8 cellular contexts compared by ENCODE assay signal in genomic region chr4:74038161-74039064, GRCh38. TPM values are rescaled to one million over a fixed set of nuclear protein-coding genes. Genes with fewer than 3 reads are reported as not detected.
DNase-seq lines count a peak whose midpoint lies in the region; TF ChIP-seq lines count a peak whose summit lies in the region.

CXCL3 (minus strand) TSS chr4:74038689; CDS start chr4:74038611, 78 bp downstream.

- H2AFZ ChIP-seq in hepatocyte (peak within 1 kb of the TSS; percentile 89), OCI-LY7 (ENCODE audit: low read length) (no peak within 1 kb of the TSS)

- intact Hi-C loops in posterior vena cava (cut with DNase I) (loop anchor here in 1 of 2 donors (5.0 kb wide), 1 partner anchor 251 kb away; no protein-coding TSS in a partner anchor), OCI-LY7 (cut with micrococcal nuclease; ENCODE audit: unreplicated experiment) (no loop called here)

- POLR2A ChIA-PET in activated CD4-positive, alpha-beta T cell treated with anti-CD3 and anti-CD28 coated beads, Interleukin-2, amount 10 ng/mL, durations not matched to agents 7 days and 5 days (lab: Charles Lee) = no interaction called here
- POLR2A ChIA-PET in HEK293T (lab: Yijun Ruan, JAX) = interaction anchor here (1.4 to 2.5 kb wide), 3 partner anchors 10 to 370 kb away, joined by 3 to 12 read pairs (median 3); partner anchors contain the start of gene CXCL2
- POLR2A ChIA-PET in OCI-LY7 (lab: Charles Lee) = no interaction called here

- H4K20me1 ChIP-seq in hepatocyte (ENCODE audit: insufficient read depth, poor library complexity, severe bottlenecking) (no peaks in the 10 kb centered on the region), OCI-LY7 (ENCODE audit: insufficient read depth, low read length) (no peaks in the 10 kb centered on the region)

- in situ Hi-C loops in astrocyte of the spinal cord (cut with HindIII; ENCODE audit: low sequenced_read_pairs) = no loop called here

- peaks cover 48% of the 10 kb centered on the region for H3K27me3 Mint-ChIP-seq in activated CD4-positive, alpha-beta T cell treated with anti-CD3 and anti-CD28 coated beads, Interleukin-2, amount 10 ng/mL, durations not matched to agents 7 days and 5 days

- 1% methylated on average over 55 of the region's 71 CpGs for WGBS in hepatocyte (ENCODE audit: low lambda C conversion rate, missing lambda C conversion rate)

- H3K27ac Mint-ChIP-seq in activated CD4-positive, alpha-beta T cell treated with anti-CD3 and anti-CD28 coated beads, Interleukin-2, amount 10 ng/mL, durations not matched to agents 7 days and 5 days = no peak within 1 kb of the TSS

- peaks cover 8% of the 10 kb centered on the region for H3K4me1 Mint-ChIP-seq in activated CD4-positive, alpha-beta T cell treated with anti-CD3 and anti-CD28 coated beads, Interleukin-2, amount 10 ng/mL, durations not matched to agents 7 days and 5 days

- no peaks in the 10 kb centered on the region for H3K9me3 ChIP-seq in NT2/D1 (ENCODE audit: insufficient read depth, low read length)
- no peaks in the 10 kb centered on the region for H3K9me3 ChIP-seq in hepatocyte (ENCODE audit: low read depth)
- H3K9me3 ChIP-seq in OCI-LY7 (ENCODE audit: low read length) = no peaks in the 10 kb centered on the region

- H3K27me3 ChIP-seq in NT2/D1 (ENCODE audit: insufficient read depth, insufficient read length) (peaks cover 7% of the 10 kb centered on the region), hepatocyte (peaks cover 9% of the 10 kb centered on the region)

- H3K79me2 ChIP-seq in hepatocyte = no peaks in the 10 kb centered on the region
- H3K79me2 ChIP-seq in OCI-LY7 (ENCODE audit: insufficient read depth, low read depth, low read length) = no peaks in the 10 kb centered on the region

- TF ChIP-seq CTCF in astrocyte of the spinal cord (IDR thresholded peaks at IDR 0.05; ENCODE audit: low read depth, low read length) (peak; percentile 23), hepatocyte (IDR thresholded peaks at IDR 0.05; ENCODE audit: poor library complexity) (peak; percentile 52), OCI-LY7 (conservative IDR thresholded peaks at IDR 0.05; ENCODE audit: low read length) (no peak)

- H3K4me3 ChIP-seq in NT2/D1 (ENCODE audit: insufficient read length, low read depth) (peak within 1 kb of the TSS; percentile 51), astrocyte of the spinal cord (ENCODE audit: low read depth, low read length) (peak within 1 kb of the TSS; percentile 67), hepatocyte (peak within 1 kb of the TSS; percentile 90), OCI-LY7 (ENCODE audit: low read depth, low read length, poor library complexity, severe bottlenecking) (no peak within 1 kb of the TSS)

- peaks cover 2% of the 10 kb centered on the region for H3K36me3 Mint-ChIP-seq in activated CD4-positive, alpha-beta T cell treated with anti-CD3 and anti-CD28 coated beads, Interleukin-2, amount 10 ng/mL, durations not matched to agents 7 days and 5 days (ENCODE audit: low read depth)

- no peaks in the 10 kb centered on the region for H3K9me3 Mint-ChIP-seq in activated CD4-positive, alpha-beta T cell treated with anti-CD3 and anti-CD28 coated beads, Interleukin-2, amount 10 ng/mL, durations not matched to agents 7 days and 5 days

- H3K27ac ChIP-seq in hepatocyte = peak within 1 kb of the TSS; percentile 77
- H3K27ac ChIP-seq in OCI-LY7 (ENCODE audit: low read depth, low read length, poor library complexity, severe bottlenecking) = no peak within 1 kb of the TSS

- no TSS peak for BruUV-seq in OCI-LY7 (replicated peaks; lab: Mats Ljungman, UMichigan)

- CTCF ChIA-PET in activated CD4-positive, alpha-beta T cell treated with anti-CD3 and anti-CD28 coated beads, Interleukin-2, amount 10 ng/mL, durations not matched to agents 7 days and 5 days (lab: Charles Lee) = interaction anchor here (0.9 kb wide), 1 partner anchor 78 kb away, joined by 3 read pairs; no protein-coding TSS in a partner anchor
- CTCF ChIA-PET in HEK293T (lab: Yijun Ruan, JAX) = interaction anchor here (0.6 to 1.7 kb wide), 8 partner anchors 16 to 364 kb away, joined by 3 to 6 read pairs (median 4); partner anchors contain the start of gene CXCL2
- CTCF ChIA-PET in OCI-LY7 (lab: Charles Lee; ENCODE audit: unreplicated experiment) = no interaction called here

- H3K4me1 ChIP-seq in NT2/D1 (ENCODE audit: insufficient read depth, insufficient read length) = no peaks in the 10 kb centered on the region
- H3K4me1 ChIP-seq in hepatocyte (ENCODE audit: insufficient read depth) = no peaks in the 10 kb centered on the region
- H3K4me1 ChIP-seq in OCI-LY7 (ENCODE audit: insufficient read depth, low read length, poor library complexity, severe bottlenecking) = no peaks in the 10 kb centered on the region

- H3K9ac ChIP-seq in NT2/D1 (ENCODE audit: insufficient read length, low read depth) = peak within 1 kb of the TSS; percentile 72

- H3K4me3 Mint-ChIP-seq in activated CD4-positive, alpha-beta T cell treated with anti-CD3 and anti-CD28 coated beads, Interleukin-2, amount 10 ng/mL, durations not matched to agents 7 days and 5 days = peak within 1 kb of the TSS; percentile 75

- DNase-seq in activated CD4-positive, alpha-beta T cell treated with anti-CD3 and anti-CD28 coated beads, Interleukin-2, amount 10 ng/mL, durations not matched to agents 7 days and 5 days = peak; percentile 8
- DNase-seq in activated CD4-positive, alpha-beta T cell treated with anti-CD3 and anti-CD28 coated beads for 4 hours = no peak
- peak; percentile 56 for DNase-seq in HEK293T (ENCODE audit: extremely low spot score)
- DNase-seq in NT2/D1 (ENCODE audit: low read depth, low spot score) = no peak
- DNase-seq in astrocyte of the spinal cord (ENCODE audit: low read depth, low spot score) = peak; percentile 73
- DNase-seq in hepatocyte (ENCODE audit: low spot score) = peak; percentile 83
- DNase-seq in posterior vena cava (ENCODE audit: low spot score) = peak; percentile 93
- no peak for DNase-seq in OCI-LY7 (ENCODE audit: low spot score)

- peak within 1 kb of the TSS; percentile 87 for H3K4me2 ChIP-seq in hepatocyte
- no peak within 1 kb of the TSS for H3K4me2 ChIP-seq in OCI-LY7 (ENCODE audit: low read length)

- no peaks in the 10 kb centered on the region for H3K36me3 ChIP-seq in NT2/D1 (ENCODE audit: insufficient read depth, insufficient read length, low read length)
- H3K36me3 ChIP-seq in hepatocyte (replicated peaks; ENCODE audit: insufficient read depth, low read depth) = no peaks in the 10 kb centered on the region
- H3K36me3 ChIP-seq in OCI-LY7 (ENCODE audit: insufficient read depth, low read length) = no peaks in the 10 kb centered on the region

- H3K9me2 ChIP-seq in hepatocyte (replicated peaks; ENCODE audit: insufficient read depth) = no peaks in the 10 kb centered on the region
- no peaks in the 10 kb centered on the region for H3K9me2 ChIP-seq in OCI-LY7 (ENCODE audit: insufficient read depth, low read length)

TF ChIP-seq in HEK293T, 16 proteins besides CTCF, POLR2A, EP300 and RAD21:
- TF ChIP-seq ARNT (IDR thresholded peaks at IDR 0.05) (no peak), L3MBTL2 (conservative IDR thresholded peaks at IDR 0.05) (peak; percentile 36; the same call in 1 of the 2 replicates), LEF1 (IDR thresholded peaks at IDR 0.05; ENCODE audit: borderline replicate concordance) (no peak), BHLHE40 (IDR thresholded peaks at IDR 0.05; ENCODE audit: borderline replicate concordance) (no peak), SUZ12 (IDR thresholded peaks at IDR 0.05) (no peak), HDGF (IDR thresholded peaks at IDR 0.05; ENCODE audit: borderline replicate concordance) (no peak)

RNA-seq across cellular contexts. Expression of gene CXCL3, which starts in this region (rescaled TPM):
- not detected for total RNA-seq in activated CD4-positive, alpha-beta T cell treated with anti-CD3 and anti-CD28 coated beads, Interleukin-2, amount 10 ng/mL, durations not matched to agents 7 days and 5 days
- total RNA-seq in hepatocyte (12.9 and 16.1 TPM in 2 replicates), posterior vena cava (1 to 10 TPM; 1.8 to 3.9 TPM), OCI-LY7 (2022) (not detected in 2 replicates)
- 77.1 and 92.1 TPM in 2 replicates for polyA plus RNA-seq in hepatocyte
- not detected in 2 replicates for total RNA-seq in OCI-LY7 (2014; rRNA removed; shearing (Covaris generic))

Comparison
In these comparisons a context has a peak if more than half of its experiments do, and no peak if none do; other contexts are left out.
1. Peak in DNase-seq in activated CD4-positive, alpha-beta T cell treated with anti-CD3 and anti-CD28 coated beads, Interleukin-2, amount 10 ng/mL, durations not matched to agents 7 days and 5 days; RNA of the gene not detected or under 1 TPM.
2. DNase-seq: peak in HEK293T (single experiment), astrocyte of the spinal cord (single experiment), hepatocyte (single experiment) and posterior vena cava (single experiment); none in activated CD4-positive, alpha-beta T cell treated with anti-CD3 and anti-CD28 coated beads for 4 hours (0 of 2), NT2/D1 (single experiment) and OCI-LY7 (single experiment).